Comparison of ENCODE assay signal across 1 cellular context in genomic region chr16:22786284-22786683, GRCh38.
TF ChIP-seq lines count a peak whose summit lies in the region.

No MANE protein-coding gene starts in this region.

TF ChIP-seq in H1, 55 proteins besides CTCF, POLR2A, EP300 and RAD21:
- TF ChIP-seq BRCA1 (IDR thresholded peaks at IDR 0.05; ENCODE audit: low read depth, low read length) (no peak), SRF (IDR thresholded peaks at IDR 0.05; ENCODE audit: low read depth, low read length) (no peak), CHD7 (IDR thresholded peaks at IDR 0.05; ENCODE audit: insufficient replicate concordance, low read length) (no peak), CHD1 (IDR thresholded peaks at IDR 0.05; ENCODE audit: low read depth, low read length) (no peak), RXRA (IDR thresholded peaks at IDR 0.05; ENCODE audit: insufficient read depth, low read depth, low read length) (no peak), ATF3 (IDR thresholded peaks at IDR 0.05; ENCODE audit: insufficient read depth, low read depth, low read length) (no peak), SP2 (IDR thresholded peaks at IDR 0.05; ENCODE audit: low read length) (no peak), HDAC6 (IDR thresholded peaks at IDR 0.05; ENCODE audit: low read depth, low read length) (no peak), GABPA (IDR thresholded peaks at IDR 0.05; ENCODE audit: borderline replicate concordance, insufficient read depth, low read length) (no peak), RFX5 (IDR thresholded peaks at IDR 0.05; ENCODE audit: borderline replicate concordance, low read depth, low read length) (no peak), USF2 (IDR thresholded peaks at IDR 0.05; ENCODE audit: low read length) (no peak), MAX (IDR thresholded peaks at IDR 0.05) (no peak), CEBPB (IDR thresholded peaks at IDR 0.05; ENCODE audit: low read depth, low read length) (no peak)
